Comparison of ENCODE assay signal across 22 cellular contexts in genomic region chr21:45859041-45859761, GRCh38.
"Had no signal": no experiment of that assay in that cellular context is flagged by ENCODE, and none has a peak within 500 bp of the region (broad histone marks: within the 10 kb centered on the region; RNA-seq: fewer than 3 reads in every experiment).

No MANE protein-coding gene starts in this region.

- H3K4me1 Mint-ChIP-seq: activated naive CD4-positive, alpha-beta T cell treated with anti-CD3 and anti-CD28 coated beads, Interleukin-2, amount 50 U/mL, for 24 hours had no signal

- DNase-seq: activated B cell treated with CpG ODN at 0.5 μM for 24 hours; activated CD4-positive, alpha-beta T cell treated with anti-CD3 and anti-CD28 coated beads for 48 hours; activated CD8-positive, alpha-beta T cell treated with anti-CD3 and anti-CD28 coated beads, Interleukin-2, amount 10 ng/mL, durations not matched to agents 7 days and 5 days; activated effector memory CD4-positive, alpha-beta T cell treated with Interleukin-2 at 50 U/mL for 16 hours; activated T-cell treated with anti-CD3 and anti-CD28 coated beads for 4 hours; amniotic stem cell; central memory CD4-positive, alpha-beta T cell; colonic mucosa; foreskin keratinocyte; glutamatergic neuron; left ventricle myocardium superior; mesenchymal stem cell; natural killer cell; nucleus accumbens; right cardiac atrium; SW 1271; thyroid gland had no signal

- H3K27ac ChIP-seq: colonic mucosa, foreskin keratinocyte, prostate gland, thyroid gland had no signal

- H3K4me2 ChIP-seq: smooth muscle cell had no signal

- H3K27me3 ChIP-seq: colonic mucosa, foreskin keratinocyte, thyroid gland had no signal

- H3K36me3 ChIP-seq: colonic mucosa, prostate gland, thyroid gland had no signal

- H3K27me3 Mint-ChIP-seq: activated naive CD4-positive, alpha-beta T cell treated with anti-CD3 and anti-CD28 coated beads, Interleukin-2, amount 50 U/mL, for 24 hours had no signal

- H3K4me1 ChIP-seq: colonic mucosa, prostate gland, thyroid gland had no signal

- H3K9me3 Mint-ChIP-seq: activated B cell treated with CpG ODN at 0.5 μM for 24 hours; activated naive CD4-positive, alpha-beta T cell treated with anti-CD3 and anti-CD28 coated beads, Interleukin-2, amount 50 U/mL, for 24 hours; natural killer cell had no signal

- H3K9me3 ChIP-seq: colonic mucosa, prostate gland, thyroid gland had no signal

- ATAC-seq: activated CD8-positive, alpha-beta T cell treated with anti-CD3 and anti-CD28 coated beads, Interleukin-2, amount 10 ng/mL, durations not matched to agents 7 days and 5 days; foreskin keratinocyte; left ventricle myocardium superior; natural killer cell; right cardiac atrium had no signal

- H3K4me3 Mint-ChIP-seq: activated B cell treated with CpG ODN at 0.5 μM for 24 hours; activated CD8-positive, alpha-beta T cell treated with anti-CD3 and anti-CD28 coated beads, Interleukin-2, amount 10 ng/mL, durations not matched to agents 7 days and 5 days; activated naive CD4-positive, alpha-beta T cell treated with anti-CD3 and anti-CD28 coated beads, Interleukin-2, amount 50 U/mL, for 24 hours; natural killer cell had no signal

- H3K4me3 ChIP-seq: colonic mucosa, prostate gland, smooth muscle cell, thyroid gland had no signal

- FAIRE-seq: TTC549, urothelium cell line had no signal

- H3K27ac Mint-ChIP-seq: activated B cell treated with CpG ODN at 0.5 μM for 24 hours; activated CD8-positive, alpha-beta T cell treated with anti-CD3 and anti-CD28 coated beads, Interleukin-2, amount 10 ng/mL, durations not matched to agents 7 days and 5 days; activated naive CD4-positive, alpha-beta T cell treated with anti-CD3 and anti-CD28 coated beads, Interleukin-2, amount 50 U/mL, for 24 hours; natural killer cell had no signal

- H3K36me3 Mint-ChIP-seq: activated naive CD4-positive, alpha-beta T cell treated with anti-CD3 and anti-CD28 coated beads, Interleukin-2, amount 50 U/mL, for 24 hours; natural killer cell had no signal
